In the genomic region with DNA sequence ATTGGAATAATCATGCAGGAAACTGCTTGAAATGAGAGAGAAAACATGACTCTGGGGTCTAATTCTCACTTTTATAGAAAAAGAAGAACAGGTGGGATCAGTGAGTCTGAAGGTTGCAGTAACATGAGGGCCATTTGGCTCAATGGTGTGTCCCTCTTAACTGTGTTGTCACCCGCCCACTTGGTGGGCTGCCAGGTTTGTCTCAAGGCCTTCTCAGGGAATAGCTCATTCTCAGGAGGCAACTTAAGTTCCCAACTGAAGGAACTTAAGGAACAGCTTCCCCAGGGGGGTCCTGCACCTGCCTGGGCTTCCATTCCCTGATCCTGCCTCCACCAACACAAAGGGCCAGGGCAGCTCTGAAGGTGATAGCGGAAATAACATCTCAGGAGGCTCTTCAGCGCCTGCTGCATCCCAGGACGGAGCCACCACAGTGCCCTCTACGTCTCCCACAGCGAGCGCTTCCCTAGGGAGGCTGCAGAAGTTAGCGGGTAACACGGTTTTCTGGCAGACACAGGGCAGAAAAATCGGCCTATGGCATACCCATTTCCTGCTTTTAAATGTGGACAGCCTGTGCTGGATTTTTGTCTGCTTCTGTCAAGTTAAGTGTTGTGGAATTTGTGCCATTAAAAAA, we compare ENCODE assay signal across 15 cellular contexts.
"Had no signal": no experiment of that assay in that cellular context is flagged by ENCODE, and none has a peak within 500 bp of the region (broad histone marks: within the 10 kb centered on the region; RNA-seq: fewer than 3 reads in every experiment).

No MANE protein-coding gene starts in this region.

- H3K9me3 ChIP-seq: neutrophil, prostate gland, spleen had no signal

- H3K4me3 ChIP-seq: lung, prostate gland, spleen had no signal

- ATAC-seq: activated T-helper 17 cell treated with anti-CD3 and anti-CD28 coated beads, Interleukin-2, amount 50 U/mL, for 72 hours; sciatic nerve had no signal

- H3K27ac ChIP-seq: neutrophil had no signal

- H3K27me3 ChIP-seq: neutrophil had no signal

- H3K36me3 ChIP-seq: prostate gland had no signal

- DNase-seq: activated CD4-positive, alpha-beta T cell treated with anti-CD3 and anti-CD28 coated beads, Interleukin-2, amount 50 U/mL, for 1 hour; activated naive CD4-positive, alpha-beta T cell treated with anti-CD3 and anti-CD28 coated beads, Interleukin-2, amount 10 ng/mL, durations not matched to agents 7 days and 5 days; activated T-cell treated with anti-CD3 and anti-CD28 coated beads for 4 hours; dermis blood vessel endothelial cell; endodermal cell; hypothalamus; midbrain; spleen; stimulated activated CD4-positive, alpha-beta T cell treated with anti-CD3 and anti-CD28 coated beads, Interleukin-1b, Interleukin-23, amount 100 ng/mL, for 48 hours; stimulated activated naive CD4-positive, alpha-beta T cell had no signal
